ENCODE assay signal across 8 cellular contexts in the genomic region with DNA sequence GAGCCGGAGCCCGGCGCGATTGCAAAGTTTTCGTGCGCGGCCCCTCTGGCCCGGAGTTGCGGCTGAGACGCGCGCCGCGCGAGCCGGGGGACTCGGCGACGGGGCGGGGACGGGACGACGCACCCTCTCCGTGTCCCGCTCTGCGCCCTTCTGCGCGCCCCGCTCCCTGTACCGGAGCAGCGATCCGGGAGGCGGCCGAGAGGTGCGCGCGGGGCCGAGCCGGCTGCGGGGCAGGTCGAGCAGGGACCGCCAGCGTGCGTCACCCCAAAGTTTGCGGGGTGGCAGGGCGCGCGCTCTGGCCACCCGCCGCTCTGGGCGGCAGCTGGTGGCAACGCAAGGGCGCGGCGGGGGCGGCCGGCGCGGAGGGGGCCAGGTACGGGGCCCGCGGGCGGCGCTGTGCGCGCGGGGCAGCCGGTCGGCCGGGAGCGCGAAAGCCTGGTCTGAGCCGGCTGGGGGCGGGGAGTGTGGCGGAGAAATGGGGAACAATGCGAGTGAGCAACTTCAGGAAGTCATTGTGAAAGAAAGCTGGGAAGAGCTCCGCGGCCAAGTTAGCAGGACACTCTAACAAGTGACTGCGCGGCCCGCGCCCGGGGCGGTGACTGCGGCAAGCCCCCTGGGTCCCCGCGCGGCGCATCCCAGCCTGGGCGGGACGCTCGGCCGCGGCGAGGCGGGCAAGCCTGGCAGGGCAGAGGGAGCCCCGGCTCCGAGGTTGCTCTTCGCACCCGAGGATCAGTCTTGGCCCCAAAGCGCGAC. TPM values are rescaled to one million over a fixed set of nuclear protein-coding genes. Genes with fewer than 3 reads are reported as not detected.
DNase-seq lines count a peak whose midpoint lies in the region; ATAC-seq and TF ChIP-seq lines count a peak whose summit lies in the region.

Gene IKZF1, plus strand, starts transcription at position 559 of the 753 bp plus-strand sequence. CDS start 14,346 bp downstream, outside the sequence.

- POLR2A ChIA-PET in Caco-2 (lab: Charles Lee): no interaction called here

- peak within 1 kb of the TSS; percentile 92 to 100 (median 97) for H3K27ac Mint-ChIP-seq in CD4-positive, CD25-positive, alpha-beta regulatory T cell
- H3K27ac Mint-ChIP-seq in Caco-2 (ENCODE audit: unreplicated experiment): no peak within 1 kb of the TSS

- H3K9me3 ChIP-seq in CD4-positive, CD25-positive, alpha-beta regulatory T cell (ENCODE audit: control insufficient read depth in 2 of 2, low read length in 2 of 2): no peaks in the 10 kb centered on the region
- H3K9me3 ChIP-seq in HUES6 (ENCODE audit: control insufficient read depth, insufficient read depth, low read depth, low read length) (0 out of 2 replicates have a peak, but pooled peaks cover 3% of the 10 kb centered on the region), mononuclear cell (ENCODE audit: low read depth, low read length) (no peaks in the 10 kb centered on the region), Caco-2 (no peaks in the 10 kb centered on the region)

- CTCF ChIA-PET in Caco-2 (lab: Charles Lee): no interaction called here

- no peaks in the 10 kb centered on the region for H3K27me3 ChIP-seq in CD4-positive, CD25-positive, alpha-beta regulatory T cell (ENCODE audit: control insufficient read depth, insufficient read depth, low read length)
- H3K27me3 ChIP-seq in HUES6 (ENCODE audit: control insufficient read depth, insufficient read depth, low read length): peaks cover 82% of the 10 kb centered on the region
- no peaks in the 10 kb centered on the region for H3K27me3 ChIP-seq in mononuclear cell (ENCODE audit: insufficient read depth, low read length)
- H3K27me3 ChIP-seq in Caco-2 (replicated peaks; ENCODE audit: control insufficient read depth, insufficient read depth, low read length): peaks cover 1% of the 10 kb centered on the region; the same call in 1 of the 2 replicates

- H3K36me3 Mint-ChIP-seq in CD4-positive, CD25-positive, alpha-beta regulatory T cell: peaks cover 22% of the 10 kb centered on the region
- H3K36me3 Mint-ChIP-seq in Caco-2 (ENCODE audit: insufficient read depth, unreplicated experiment): no peaks in the 10 kb centered on the region

- no TSS peak for BruUV-seq in Caco-2 (replicated peaks; lab: Mats Ljungman, UMichigan)

- peak within 1 kb of the TSS; percentile 88 to 99 (median 93) for H3K4me3 Mint-ChIP-seq in CD4-positive, CD25-positive, alpha-beta regulatory T cell
- H3K4me3 Mint-ChIP-seq in Caco-2 (ENCODE audit: unreplicated experiment): no peak within 1 kb of the TSS

- peak; percentile 44 to 64 (median 60) for DNase-seq in CD4-positive, CD25-positive, alpha-beta regulatory T cell
- peak; percentile 72 for DNase-seq in activated CD4-positive, CD25-positive, alpha-beta regulatory T cell treated with anti-CD3 and anti-CD28 coated beads, Interleukin-2, amount 50 U/mL, for 72 hours
- DNase-seq in effector CD4-positive, alpha-beta T cell: peak; percentile 36
- no peak for DNase-seq in Caco-2

- H3K36me3 ChIP-seq in CD4-positive, CD25-positive, alpha-beta regulatory T cell (ENCODE audit: control insufficient read depth, insufficient read depth, low read length): peaks cover 4% of the 10 kb centered on the region
- H3K36me3 ChIP-seq in HUES6 (ENCODE audit: control insufficient read depth, insufficient read depth, low read length): no peaks in the 10 kb centered on the region
- no peaks in the 10 kb centered on the region for H3K36me3 ChIP-seq in Caco-2 (ENCODE audit: control insufficient read depth, insufficient read depth, low read length)

- H3K4me1 ChIP-seq in CD4-positive, CD25-positive, alpha-beta regulatory T cell (ENCODE audit: control insufficient read depth, insufficient read depth, low read length, poor library complexity, severe bottlenecking): peaks cover 27% of the 10 kb centered on the region
- H3K4me1 ChIP-seq in HUES6 (ENCODE audit: control insufficient read depth, insufficient read depth, low read length) (no peaks in the 10 kb centered on the region), mononuclear cell (ENCODE audit: insufficient read depth, low read length) (peaks cover 30% of the 10 kb centered on the region), Caco-2 (no peaks in the 10 kb centered on the region)

- peak within 1 kb of the TSS; percentile 34 for H3K9ac ChIP-seq in HUES6 (ENCODE audit: low read length)

- H3K9me3 Mint-ChIP-seq in CD4-positive, CD25-positive, alpha-beta regulatory T cell: no peaks in the 10 kb centered on the region
- H3K9me3 Mint-ChIP-seq in Caco-2 (ENCODE audit: unreplicated experiment): no peaks in the 10 kb centered on the region

- intact Hi-C loops in Caco-2 (cut with micrococcal nuclease; ENCODE audit: unreplicated experiment): no loop called here

- peak within 1 kb of the TSS; percentile 96 for H3K27ac ChIP-seq in CD4-positive, CD25-positive, alpha-beta regulatory T cell (ENCODE audit: insufficient read depth, low read length, poor library complexity, severe bottlenecking)
- H3K27ac ChIP-seq in HUES6 (ENCODE audit: low read depth, low read length): no peak within 1 kb of the TSS

- H3K27me3 Mint-ChIP-seq in CD4-positive, CD25-positive, alpha-beta regulatory T cell: no peaks in the 10 kb centered on the region
- peaks cover 11% of the 10 kb centered on the region for H3K27me3 Mint-ChIP-seq in Caco-2 (ENCODE audit: insufficient read depth, unreplicated experiment)

- peak; percentile 25 to 30 for ATAC-seq in CD4-positive, CD25-positive, alpha-beta regulatory T cell (ENCODE audit: low read depth in 2 of 2)
- peak; percentile 44 for ATAC-seq in GM19463 (IDR thresholded peaks at IDR 0.05; ENCODE audit: unreplicated experiment)

- H3K4me3 ChIP-seq in CD4-positive, CD25-positive, alpha-beta regulatory T cell (ENCODE audit: low read depth, low read length): peak within 1 kb of the TSS; percentile 100
- H3K4me3 ChIP-seq in HUES6 (ENCODE audit: low read depth, low read length) (peak within 1 kb of the TSS; percentile 68), mononuclear cell (ENCODE audit: low read length) (peak within 1 kb of the TSS; percentile 92), Caco-2 (ENCODE audit: low read depth, low read length) (no peak within 1 kb of the TSS)

- no peak for TF ChIP-seq CTCF in subcutaneous adipose tissue (IDR thresholded peaks at IDR 0.05; ENCODE audit: low read depth)
- no peak for TF ChIP-seq CTCF in Caco-2 (IDR thresholded peaks at IDR 0.05; ENCODE audit: insufficient read depth in 1 of 2, low read depth in 1 of 2, low read length in 1 of 2, severe bottlenecking in 1 of 2, unreplicated experiment in 1 of 2)

- peaks cover 4 to 51% (median 25%) of the 10 kb centered on the region in 4 donors for H3K4me1 Mint-ChIP-seq in CD4-positive, CD25-positive, alpha-beta regulatory T cell
- H3K4me1 Mint-ChIP-seq in Caco-2 (ENCODE audit: low read depth, unreplicated experiment): no peaks in the 10 kb centered on the region

RNA-seq across cellular contexts. Expression of gene IKZF1, which starts in this region (rescaled TPM):
- total RNA-seq in CD4-positive, CD25-positive, alpha-beta regulatory T cell: 376 TPM
- polyA plus RNA-seq in CD4-positive, CD25-positive, alpha-beta regulatory T cell: 100 to 1,000 TPM; 153 to 176 (median 164) TPM
- 231 TPM for total RNA-seq in mononuclear cell
- 10 to 100 TPM in 3 of 4 donors, 1 to 10 TPM in 1; 10.0 to 49.3 (median 21.7) TPM for total RNA-seq in subcutaneous adipose tissue
- not detected in 2 replicates for total RNA-seq in Caco-2 (2022)

Comparison
In these comparisons a context has a peak if more than half of its experiments do, and no peak if none do; other contexts are left out.
1. RNA of gene IKZF1 (total RNA-seq): 376 TPM in CD4-positive, CD25-positive, alpha-beta regulatory T cell (single experiment), 231 TPM in mononuclear cell (single experiment) and 10.0 to 49.3 TPM in subcutaneous adipose tissue; not detected in Caco-2; every median in the first group is over 10 times any median in the second.
2. DNase-seq: peak in CD4-positive, CD25-positive, alpha-beta regulatory T cell (3 of 3), activated CD4-positive, CD25-positive, alpha-beta regulatory T cell treated with anti-CD3 and anti-CD28 coated beads, Interleukin-2, amount 50 U/mL, for 72 hours (single experiment) and effector CD4-positive, alpha-beta T cell (single experiment); none in Caco-2 (0 of 2).